In genomic region chr11:61494341-61495038, GRCh38 we compare ENCODE assay signal across 24 cellular contexts. TPM values are rescaled to one million over a fixed set of nuclear protein-coding genes. Genes with fewer than 3 reads are reported as not detected.
DNase-seq lines count a peak whose midpoint lies in the region; ATAC-seq and TF ChIP-seq lines count a peak whose summit lies in the region.
"Had no signal": no experiment of that assay in that cellular context is flagged by ENCODE, and none has a peak within 500 bp of the region (broad histone marks: within the 10 kb centered on the region; RNA-seq: fewer than 3 reads in every experiment).

No MANE protein-coding gene starts in this region.

- H3K9me3 ChIP-seq in left ventricle myocardium inferior (replicated peaks) (no peaks in the 10 kb centered on the region), gastrocnemius medialis (no peaks in the 10 kb centered on the region)
- H3K9me3 ChIP-seq: lower lobe of right lung had no signal

- H3K36me3 ChIP-seq in left ventricle myocardium inferior, result no peaks in the 10 kb centered on the region
- no peaks in the 10 kb centered on the region for H3K36me3 ChIP-seq in gastrocnemius medialis
- H3K36me3 ChIP-seq: lower lobe of right lung had no signal

- H3K27ac ChIP-seq in left ventricle myocardium inferior (replicated peaks) (peak overlapping the region; percentile 76), gastrocnemius medialis (peak overlapping the region; percentile 11 to 64 (median 48))
- H3K27ac ChIP-seq: foreskin keratinocyte, lower lobe of right lung had no signal

- H3K4me3 ChIP-seq in left ventricle myocardium inferior (no peak overlapping the region), gastrocnemius medialis (no peak overlapping the region)
- H3K4me3 ChIP-seq: lower lobe of right lung had no signal

- TF ChIP-seq POLR2A in gastrocnemius medialis (IDR thresholded peaks at IDR 0.05), result no peak

- peak; percentile 39 to 41 for ATAC-seq in gastrocnemius medialis
- no peak for ATAC-seq in GM21717 (IDR thresholded peaks at IDR 0.05; ENCODE audit: unreplicated experiment)
- no peak for ATAC-seq in HG03469 (IDR thresholded peaks at IDR 0.05; ENCODE audit: unreplicated experiment)
- ATAC-seq in GM18520 (IDR thresholded peaks at IDR 0.05; ENCODE audit: unreplicated experiment), result no peak
- ATAC-seq: activated CD8-positive, alpha-beta T cell treated with anti-CD3 and anti-CD28 coated beads for 36 hours; CD8-positive, alpha-beta T cell; effector memory CD8-positive, alpha-beta T cell; lower lobe of right lung had no signal

- H3K4me1 ChIP-seq in left ventricle myocardium inferior (peaks cover 46% of the 10 kb centered on the region), gastrocnemius medialis (peaks cover 3 to 5% of the 10 kb centered on the region in 2 donors)
- H3K4me1 ChIP-seq: foreskin keratinocyte had no signal

- no peak for TF ChIP-seq CTCF in left ventricle myocardium inferior (IDR thresholded peaks at IDR 0.05; ENCODE audit: borderline replicate concordance)
- TF ChIP-seq CTCF in gastrocnemius medialis (IDR thresholded peaks at IDR 0.05 in 4 of 5, conservative IDR thresholded peaks at IDR 0.05 in 1 of 5), result no peak

- H3K27me3 ChIP-seq in left ventricle myocardium inferior (ENCODE audit: low read depth), result no peaks in the 10 kb centered on the region
- H3K27me3 ChIP-seq in gastrocnemius medialis, result no peaks in the 10 kb centered on the region

- intact Hi-C loops in left ventricle myocardium inferior (cut with micrococcal nuclease) (no loop called here), gastrocnemius medialis (cut with DNase I; ENCODE audit: low total_unique reads) (no loop called here)

- DNase-seq in NCI-H146 (lab: John Stamatoyannopoulos, UW), result peak; percentile 24
- no peak for DNase-seq in NCI-H146 treated with DMSO at 0.1 percent for 48 hours (lab: John Stamatoyannopoulos, UW; ENCODE audit: unreplicated experiment)
- DNase-seq in SHP77 treated with DMSO at 0.1 percent for 48 hours (lab: John Stamatoyannopoulos, UW), result peak; percentile 26
- DNase-seq in left ventricle myocardium inferior, result peak; percentile 56
- DNase-seq in gastrocnemius medialis, result no peak
- DNase-seq: activated CD4-positive, CD25-positive, alpha-beta regulatory T cell treated with anti-CD3 and anti-CD28 coated beads, Interleukin-2, amount 50 U/mL, for 72 hours; activated CD8-positive, alpha-beta T cell treated with anti-CD3 and anti-CD28 coated beads for 36 hours; activated effector memory CD4-positive, alpha-beta T cell treated with anti-CD3 and anti-CD28 coated beads, Interleukin-2, amount 50 U/mL, for 16 hours; CD8-positive, alpha-beta T cell; effector memory CD8-positive, alpha-beta T cell; GDM1; KBM-7; lower lobe of right lung; NCI-H187 treated with DMSO at 0.1 percent for 48 hours; NCI-H526 treated with DMSO at 0.1 percent for 48 hours; small intestine; substantia nigra had no signal

- in situ Hi-C loops in gastrocnemius medialis (cut with MboI; ENCODE audit: low sequenced_read_pairs in 4 of 4), result no loop called here

RNA-seq across cellular contexts. Expression of gene LRRC10B, which starts 14.1 kb away (rescaled TPM):
- total RNA-seq in left ventricle myocardium inferior (0.88 TPM), gastrocnemius medialis (1 to 10 TPM in 1 of 4 donors, under 1 TPM in 1, not detected in 2; 0.13 to 1.0 TPM)
- total RNA-seq: activated CD8-positive, alpha-beta T cell treated with anti-CD3 and anti-CD28 coated beads for 36 hours; CD8-positive, alpha-beta T cell; foreskin keratinocyte; mononuclear cell; pulmonary artery endothelial cell; urinary bladder had no signal

Comparison
In these comparisons a context has a peak if more than half of its experiments do, and no peak if none do; other contexts are left out.
1. DNase-seq: peak in NCI-H146 (single experiment), SHP77 treated with DMSO at 0.1 percent for 48 hours (single experiment) and left ventricle myocardium inferior (single experiment); none in NCI-H146 treated with DMSO at 0.1 percent for 48 hours (single experiment) and gastrocnemius medialis (0 of 2).
2. ATAC-seq: peak in gastrocnemius medialis (2 of 2); none in GM21717 (single experiment), HG03469 (single experiment) and GM18520 (single experiment).